ENCODE assay signal across 21 cellular contexts in genomic region chr14:44309336-44309735, GRCh38.
"Had no signal": no experiment of that assay in that cellular context is flagged by ENCODE, and none has a peak within 500 bp of the region (broad histone marks: within the 10 kb centered on the region; RNA-seq: fewer than 3 reads in every experiment).

No MANE protein-coding gene starts in this region.

- H3K4me3 ChIP-seq: esophagus squamous epithelium, gastrocnemius medialis, lung, mucosa of descending colon, pancreas, right lobe of liver, thoracic aorta, tibial nerve, upper lobe of left lung, uterus had no signal

- DNase-seq: cortex of kidney; effector memory CD8-positive, alpha-beta T cell; erythroblast; esophagus squamous epithelium; gastrocnemius medialis; head of caudate nucleus; mesenchymal stem cell; mucosa of descending colon; naive B cell; pancreas; right lobe of liver; small intestine; stimulated activated CD4-positive, alpha-beta T cell treated with anti-CD3 and anti-CD28 coated beads, Interleukin-15, amount 100 ng/mL, for 24 hours; stimulated activated CD4-positive, alpha-beta T cell treated with anti-CD3 and anti-CD28 coated beads, Interleukin-2, amount 100 ng/mL, for 48 hours; stimulated activated naive B cell treated with anti-CD40 and anti-IgM and Interleukin-4, amounts not matched to agents 10 μg/mL and 1 μg/mL and 100 μg/mL, for 72 hours; upper lobe of left lung; uterus had no signal

- H3K36me3 ChIP-seq: esophagus squamous epithelium, gastrocnemius medialis, neutrophil, pancreas, right lobe of liver, thoracic aorta, tibial nerve, upper lobe of left lung, uterus had no signal

- H3K4me1 ChIP-seq: esophagus squamous epithelium, gastrocnemius medialis, pancreas, right lobe of liver, tibial nerve, upper lobe of left lung, uterus had no signal

- H3K9me3 ChIP-seq: esophagus squamous epithelium, gastrocnemius medialis, mucosa of descending colon, neutrophil, pancreas, right lobe of liver, thoracic aorta, upper lobe of left lung, uterus had no signal

- H3K27me3 ChIP-seq: esophagus squamous epithelium, gastrocnemius medialis, neutrophil, pancreas, right lobe of liver, tibial nerve, upper lobe of left lung, uterus had no signal
